ENCODE assay signal across 17 cellular contexts in the genomic region with DNA sequence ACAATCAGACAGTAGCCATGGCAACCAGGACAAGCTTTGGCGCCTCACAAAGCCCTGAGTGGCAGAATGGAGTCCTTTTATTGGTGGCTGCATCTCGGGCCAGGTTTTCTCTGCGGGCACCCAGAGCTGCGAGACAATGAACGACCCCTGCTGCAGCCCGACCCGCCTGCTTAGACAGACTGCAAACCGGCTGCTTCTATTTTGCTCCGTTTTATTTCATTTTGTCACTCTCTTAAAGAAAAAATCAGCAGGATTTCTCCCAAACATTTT.
A peak's percentile ranks its signal among the peaks of the same experiment; 100 is the strongest.
DNase-seq lines count a peak whose midpoint lies in the region; TF ChIP-seq lines count a peak whose summit lies in the region.
"Had no signal": no experiment of that assay in that cellular context is flagged by ENCODE, and none has a peak within 500 bp of the region (broad histone marks: within the 10 kb centered on the region; RNA-seq: fewer than 3 reads in every experiment).

No MANE protein-coding gene starts in this region.

- H3K9me3 ChIP-seq in endodermal cell (ENCODE audit: control insufficient read depth, low read length) = peaks cover 24% of the 10 kb centered on the region
- H3K9me3 ChIP-seq: ascending aorta had no signal

- no peaks in the 10 kb centered on the region for H3K27me3 Mint-ChIP-seq in activated T-cell treated with anti-CD3 and anti-CD28 coated beads, Interleukin-2, amount 50 U/mL, for 24 hours
- H3K27me3 Mint-ChIP-seq in endodermal cell (ENCODE audit: insufficient read depth) (no peaks in the 10 kb centered on the region), osteocyte (ENCODE audit: unreplicated experiment) (no peaks in the 10 kb centered on the region)
- H3K27me3 Mint-ChIP-seq: IgD-negative memory B cell had no signal

- no peak overlapping the region for H3K9ac ChIP-seq in endodermal cell (ENCODE audit: extremely low read depth, low read length, poor library complexity, severe bottlenecking)

- CTCF ChIA-PET in RWPE1 (lab: Yijun Ruan, JAX) = no interaction called here

- H3K4me3 Mint-ChIP-seq in activated T-cell treated with anti-CD3 and anti-CD28 coated beads, Interleukin-2, amount 50 U/mL, for 24 hours = no peak overlapping the region
- H3K4me3 Mint-ChIP-seq in endodermal cell (no peak overlapping the region), osteocyte (ENCODE audit: unreplicated experiment) (no peak overlapping the region)

- H3K4me1 Mint-ChIP-seq in activated T-cell treated with anti-CD3 and anti-CD28 coated beads, Interleukin-2, amount 50 U/mL, for 24 hours (ENCODE audit: low read depth) = peaks cover 32% of the 10 kb centered on the region
- H3K4me1 Mint-ChIP-seq in endodermal cell (peaks cover 3% of the 10 kb centered on the region), osteocyte (ENCODE audit: unreplicated experiment) (peaks cover 24% of the 10 kb centered on the region)

- no peaks in the 10 kb centered on the region for H3K27me3 ChIP-seq in endodermal cell (ENCODE audit: control insufficient read depth, insufficient read depth, low read length, poor library complexity, severe bottlenecking)
- H3K27me3 ChIP-seq: ascending aorta had no signal

- peak overlapping the region; percentile 86 for H3K27ac Mint-ChIP-seq in activated T-cell treated with anti-CD3 and anti-CD28 coated beads, Interleukin-2, amount 50 U/mL, for 24 hours
- H3K27ac Mint-ChIP-seq in endodermal cell (peak overlapping the region; percentile 74), osteocyte (ENCODE audit: unreplicated experiment) (no peak overlapping the region)
- H3K27ac Mint-ChIP-seq: IgD-negative memory B cell had no signal

- peaks cover 15% of the 10 kb centered on the region for H3K9me3 Mint-ChIP-seq in activated T-cell treated with anti-CD3 and anti-CD28 coated beads, Interleukin-2, amount 50 U/mL, for 24 hours
- H3K9me3 Mint-ChIP-seq in endodermal cell (peaks cover 24% of the 10 kb centered on the region), osteocyte (ENCODE audit: unreplicated experiment) (peaks cover 8% of the 10 kb centered on the region)

- H3K27ac ChIP-seq in endodermal cell (ENCODE audit: low read depth, low read length) (peak overlapping the region; percentile 91), RWPE1 (no peak overlapping the region)
- H3K27ac ChIP-seq: ascending aorta, lower lobe of right lung, skin epidermis had no signal

- no peaks in the 10 kb centered on the region for H3K4me1 ChIP-seq in endodermal cell (ENCODE audit: control insufficient read depth, insufficient read depth, low read length)
- H3K4me1 ChIP-seq: lower lobe of right lung had no signal

- no peaks in the 10 kb centered on the region for H3K36me3 ChIP-seq in endodermal cell (ENCODE audit: control insufficient read depth, insufficient read depth, low read length)

- POLR2A ChIA-PET in RWPE1 (lab: Yijun Ruan, JAX; ENCODE audit: low non-redundant PET) = no interaction called here

- peaks cover 98% of the 10 kb centered on the region for H3K36me3 Mint-ChIP-seq in activated T-cell treated with anti-CD3 and anti-CD28 coated beads, Interleukin-2, amount 50 U/mL, for 24 hours (ENCODE audit: low read depth)
- H3K36me3 Mint-ChIP-seq in endodermal cell (ENCODE audit: low read depth) (peaks cover 66% of the 10 kb centered on the region), osteocyte (ENCODE audit: unreplicated experiment) (peaks cover 41% of the 10 kb centered on the region)

- no peak for DNase-seq in activated T-cell treated with anti-CD3 and anti-CD28 coated beads, Interleukin-2, amount 50 U/mL, for 24 hours
- DNase-seq in activated T-cell treated with anti-CD3 and anti-CD28 coated beads, Interleukin-2, amount 50 U/mL, for 48 hours = no peak
- DNase-seq in NCI-H2227 treated with DMSO at 0.1 percent for 48 hours (lab: John Stamatoyannopoulos, UW) (peak; percentile 59), endodermal cell (peak; percentile 52), osteocyte (ENCODE audit: extremely low spot score, unreplicated experiment) (peak; percentile 53), COLO829 (ENCODE audit: low spot score) (no peak), RWPE1 (ENCODE audit: low spot score) (no peak)
- no peak for DNase-seq in stimulated activated CD4-positive, alpha-beta T cell treated with anti-CD3 and anti-CD28 coated beads, Interleukin-4, amount 100 ng/mL, for 1 hour
- DNase-seq: lower lobe of right lung; NCI-H1048; NCI-H526 treated with DMSO at 0.1 percent for 48 hours; occipital lobe; stimulated activated naive CD4-positive, alpha-beta T cell treated with Interleukin-2 at 50 U/mL for 16 hours; T-helper 2 cell had no signal

- 54 to 67% methylated on average over 8 to 9 of the region's 9 CpGs for WGBS in endodermal cell (ENCODE audit: insufficient coverage in 1 of 2, insufficient read length in 1 of 2), 2 experiments

- TF ChIP-seq CTCF in endodermal cell (conservative IDR thresholded peaks at IDR 0.05) (no peak), osteocyte (IDR thresholded peaks at IDR 0.05) (no peak), RWPE1 (conservative IDR thresholded peaks at IDR 0.05; ENCODE audit: low read depth) (no peak)

- H3K4me3 ChIP-seq in endodermal cell (ENCODE audit: low read length) = no peak overlapping the region
- H3K4me3 ChIP-seq: ascending aorta, lower lobe of right lung, skin epidermis had no signal

Comparison
In these comparisons a context has a peak if more than half of its experiments do, and no peak if none do; other contexts are left out.
1. DNase-seq: peak in NCI-H2227 treated with DMSO at 0.1 percent for 48 hours (single experiment), endodermal cell (single experiment) and osteocyte (single experiment); none in activated T-cell treated with anti-CD3 and anti-CD28 coated beads, Interleukin-2, amount 50 U/mL, for 24 hours (single experiment), activated T-cell treated with anti-CD3 and anti-CD28 coated beads, Interleukin-2, amount 50 U/mL, for 48 hours (0 of 2), COLO829 (single experiment), stimulated activated CD4-positive, alpha-beta T cell treated with anti-CD3 and anti-CD28 coated beads, Interleukin-4, amount 100 ng/mL, for 1 hour (single experiment) and RWPE1 (single experiment).